16 cellular contexts compared by ENCODE assay signal in genomic region chr7:137097111-137097510, GRCh38.
DNase-seq lines count a peak whose midpoint lies in the region; ATAC-seq and TF ChIP-seq lines count a peak whose summit lies in the region.
"Had no signal": no experiment of that assay in that cellular context is flagged by ENCODE, and none has a peak within 500 bp of the region (broad histone marks: within the 10 kb centered on the region; RNA-seq: fewer than 3 reads in every experiment).

No MANE protein-coding gene starts in this region.

- H3K18ac ChIP-seq in IMR-90 (ENCODE audit: low read depth, low read length): no peak overlapping the region

- H4K5ac ChIP-seq in IMR-90 (ENCODE audit: low read depth, low read length): no peak overlapping the region

- no peaks in the 10 kb centered on the region for H3K9me1 ChIP-seq in IMR-90 (ENCODE audit: insufficient read depth, low read length)

- no peak overlapping the region for H3K27ac ChIP-seq in IMR-90 (ENCODE audit: insufficient read depth, low read length)
- H3K27ac ChIP-seq: GM23248 had no signal

- no CpG with 5 or more reads among the region's 1 CpG for WGBS in IMR-90 (ENCODE audit: extremely low coverage in 2 of 2, insufficient read length in 1 of 2), 2 experiments

- no peak overlapping the region for H2AK9ac ChIP-seq in IMR-90 (replicated peaks; ENCODE audit: low read depth, low read length, poor library complexity)

- no peak overlapping the region for H2AK5ac ChIP-seq in IMR-90 (ENCODE audit: low read depth, low read length)

- H3K4me2 ChIP-seq in IMR-90 (ENCODE audit: low read depth, low read length): no peak overlapping the region

- no peak overlapping the region for H4K91ac ChIP-seq in IMR-90 (ENCODE audit: insufficient read depth, low read depth, low read length)

- H3K4ac ChIP-seq in IMR-90 (ENCODE audit: low read depth, low read length): no peak overlapping the region

- no peak overlapping the region for H3K23ac ChIP-seq in IMR-90 (ENCODE audit: low read depth, low read length)

- H3K36me3 ChIP-seq in IMR-90 (ENCODE audit: control insufficient read depth, insufficient read depth, low read length) (no peaks in the 10 kb centered on the region), adipocyte (ENCODE audit: control insufficient read depth, insufficient read depth, low read length, severe bottlenecking) (no peaks in the 10 kb centered on the region)

- H3K27me3 Mint-ChIP-seq in nephron (ENCODE audit: low read depth): peaks cover 5% of the 10 kb centered on the region
- H3K27me3 Mint-ChIP-seq: CD4-positive, alpha-beta memory T cell had no signal

- TF ChIP-seq RAD21 in IMR-90 (IDR thresholded peaks at IDR 0.05; ENCODE audit: low read length): no peak

- no peak overlapping the region for H4K8ac ChIP-seq in IMR-90 (ENCODE audit: low read depth in 2 of 2, low read length in 2 of 2)

- dilution Hi-C loops in IMR-90 (cut with HindIII; ENCODE audit: low sequenced_read_pairs, unreplicated experiment): no loop called here

- H3K4me1 Mint-ChIP-seq in nephron: no peaks in the 10 kb centered on the region
- H3K4me1 Mint-ChIP-seq: CD4-positive, alpha-beta memory T cell had no signal

- H4K20me1 ChIP-seq in IMR-90 (ENCODE audit: insufficient read depth, low read length): no peaks in the 10 kb centered on the region

- no peak overlapping the region for H3K56ac ChIP-seq in IMR-90 (ENCODE audit: extremely low read depth, insufficient read depth, low read length)

- H3K14ac ChIP-seq in IMR-90 (replicated peaks; ENCODE audit: low read depth, low read length): no peak overlapping the region

- no peak overlapping the region for H2BK5ac ChIP-seq in IMR-90 (ENCODE audit: low read depth, low read length, poor library complexity, severe bottlenecking)

- no peak overlapping the region for H3K9ac ChIP-seq in IMR-90 (ENCODE audit: low read depth, low read length)
- H3K9ac ChIP-seq in adipocyte (ENCODE audit: low read length): no peak overlapping the region
- H3K9ac ChIP-seq: GM23248 had no signal

- H3K36me3 Mint-ChIP-seq in nephron (ENCODE audit: low read depth): no peaks in the 10 kb centered on the region
- H3K36me3 Mint-ChIP-seq: CD4-positive, alpha-beta memory T cell had no signal

- H3K27me3 ChIP-seq in IMR-90 (ENCODE audit: control insufficient read depth, insufficient read depth, low read length): no peaks in the 10 kb centered on the region
- H3K27me3 ChIP-seq in adipocyte (replicated peaks; ENCODE audit: control insufficient read depth, insufficient read depth, low read length): no peaks in the 10 kb centered on the region

- H3K27ac Mint-ChIP-seq in nephron: peak overlapping the region in 2 of 3 experiments; percentile 27 to 78
- H3K27ac Mint-ChIP-seq: CD4-positive, alpha-beta memory T cell had no signal

- H2BK20ac ChIP-seq in IMR-90 (ENCODE audit: low read depth, low read length): no peak overlapping the region

- ATAC-seq in IMR-90 (ENCODE audit: low read depth) (no peak), HG02678 (IDR thresholded peaks at IDR 0.05; ENCODE audit: unreplicated experiment) (no peak)
- ATAC-seq: GM12878, K562 had no signal

- DNase-seq in IMR-90 (peak; percentile 30), adipocyte (ENCODE audit: low read depth) (peak; percentile 35), fibroblast of gingiva (ENCODE audit: low read depth) (peak; percentile 12), HK-2 (ENCODE audit: unreplicated experiment) (no peak)
- no peak for DNase-seq in activated CD4-positive, alpha-beta T cell treated with anti-CD3 and anti-CD28 coated beads for 4 hours
- DNase-seq: CD4-positive, alpha-beta memory T cell; DMS79; GM23248; HCEC 1CT; NCI-H1436; NCI-H2029; NCI-H748 treated with DMSO at 0.1 percent for 48 hours had no signal

- no peaks in the 10 kb centered on the region for H3K4me1 ChIP-seq in IMR-90 (ENCODE audit: control insufficient read depth, insufficient read depth, low read length)
- no peaks in the 10 kb centered on the region for H3K4me1 ChIP-seq in adipocyte (ENCODE audit: control insufficient read depth, insufficient read depth, low read length)

- CTCF ChIA-PET in IMR-90 (lab: Yijun Ruan, JAX): no interaction called here

- POLR2A ChIA-PET in IMR-90 (lab: Charles Lee; ENCODE audit: unreplicated experiment): no interaction called here

- in situ Hi-C loops in IMR-90 (cut with MboI; ENCODE audit: low sequenced_read_pairs): no loop called here

- no peak for TF ChIP-seq POLR2A in IMR-90 (IDR thresholded peaks at IDR 0.05; ENCODE audit: low read depth, low read length)

- intact Hi-C loops in IMR-90 (cut with micrococcal nuclease): no loop called here

- no peak overlapping the region for H2AFZ ChIP-seq in IMR-90 (replicated peaks; ENCODE audit: low read length, poor library complexity)
- H2AFZ ChIP-seq: GM23248 had no signal

- H3K9me3 ChIP-seq in IMR-90 (ENCODE audit: control insufficient read depth, insufficient read depth, low read length): peaks cover 5% of the 10 kb centered on the region
- H3K9me3 ChIP-seq in adipocyte (ENCODE audit: control insufficient read depth, low read length): no peaks in the 10 kb centered on the region

- no peak overlapping the region for H2BK120ac ChIP-seq in IMR-90 (ENCODE audit: low read depth, low read length)

- H3K4me3 ChIP-seq in IMR-90 (ENCODE audit: insufficient read depth, low read depth, low read length) (no peak overlapping the region), adipocyte (ENCODE audit: low read length) (no peak overlapping the region)
- H3K4me3 ChIP-seq: GM12878, GM23248, K562 had no signal

- H3K4me3 Mint-ChIP-seq in nephron: no peak overlapping the region
- H3K4me3 Mint-ChIP-seq: CD4-positive, alpha-beta memory T cell had no signal

- TF ChIP-seq CTCF in IMR-90 (conservative IDR thresholded peaks at IDR 0.05; ENCODE audit: low read depth, low read length): no peak
- no peak for TF ChIP-seq CTCF in nephron (IDR thresholded peaks at IDR 0.05; ENCODE audit: unreplicated experiment in 3 of 3)

- H2BK15ac ChIP-seq in IMR-90 (ENCODE audit: low read depth, low read length): no peak overlapping the region

- peaks cover 27% of the 10 kb centered on the region for H3K9me3 Mint-ChIP-seq in nephron

- no peaks in the 10 kb centered on the region for H3K79me1 ChIP-seq in IMR-90 (ENCODE audit: low read depth in 1 of 2, low read length in 2 of 2)

- BruUV-seq in IMR-90 (replicated peaks; lab: Mats Ljungman, UMichigan): no TSS peak

TF ChIP-seq in IMR-90, 13 proteins besides CTCF, POLR2A, EP300 and RAD21:
- TF ChIP-seq MAFK (IDR thresholded peaks at IDR 0.05; ENCODE audit: low read depth, low read length): no peak
- TF ChIP-seq SMC3 (IDR thresholded peaks at IDR 0.05; ENCODE audit: low read depth, low read length): no peak
- TF ChIP-seq, protein P1, sequence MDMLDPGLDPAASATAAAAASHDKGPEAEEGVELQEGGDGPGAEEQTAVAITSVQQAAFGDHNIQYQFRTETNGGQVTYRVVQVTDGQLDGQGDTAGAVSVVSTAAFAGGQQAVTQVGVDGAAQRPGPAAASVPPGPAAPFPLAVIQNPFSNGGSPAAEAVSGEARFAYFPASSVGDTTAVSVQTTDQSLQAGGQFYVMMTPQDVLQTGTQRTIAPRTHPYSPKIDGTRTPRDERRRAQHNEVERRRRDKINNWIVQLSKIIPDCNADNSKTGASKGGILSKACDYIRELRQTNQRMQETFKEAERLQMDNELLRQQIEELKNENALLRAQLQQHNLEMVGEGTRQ (IDR thresholded peaks at IDR 0.05; ENCODE audit: low read depth, low read length): no peak
- no peak for TF ChIP-seq NFE2L2 (IDR thresholded peaks at IDR 0.05; ENCODE audit: low read depth, low read length)

Comparison
In these comparisons a context has a peak if more than half of its experiments do, and no peak if none do; other contexts are left out.
1. DNase-seq: peak in IMR-90 (single experiment), adipocyte (single experiment) and fibroblast of gingiva (single experiment); none in HK-2 (single experiment) and activated CD4-positive, alpha-beta T cell treated with anti-CD3 and anti-CD28 coated beads for 4 hours (0 of 2).